1 cellular context compared by ENCODE assay signal in the genomic region with DNA sequence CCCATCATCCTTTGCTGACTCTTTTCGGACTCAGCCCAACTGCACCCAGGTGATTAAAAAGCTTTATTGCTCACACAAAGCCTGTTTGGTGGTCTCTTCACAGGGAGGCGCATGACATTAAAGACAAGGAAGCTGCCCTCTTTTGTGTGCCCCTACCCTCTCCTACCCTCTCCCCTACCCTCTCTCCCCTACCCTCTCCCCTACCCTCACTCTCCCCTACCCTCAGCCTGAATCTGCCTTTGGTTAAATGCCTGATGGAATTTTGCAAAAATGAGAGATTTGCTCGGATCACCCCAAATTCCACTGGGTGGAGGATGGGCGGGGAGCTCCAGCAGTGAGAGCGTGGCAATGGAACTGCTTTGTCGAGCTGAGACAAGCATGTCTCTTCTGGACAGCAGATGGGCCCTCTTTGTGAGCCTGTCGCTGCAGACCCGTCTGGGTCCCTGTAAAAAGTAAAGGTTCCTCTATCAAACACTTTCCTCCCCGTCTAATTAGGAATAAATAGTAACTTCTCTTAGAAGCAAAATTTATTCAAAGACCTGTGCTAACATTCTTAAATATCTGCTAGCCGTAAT.
TF ChIP-seq lines count a peak whose summit lies in the region.

No MANE protein-coding gene starts in this region.

TF ChIP-seq in WTC11, 78 proteins besides CTCF, POLR2A, EP300 and RAD21 (continued from another document):
- TF ChIP-seq, protein P1, sequence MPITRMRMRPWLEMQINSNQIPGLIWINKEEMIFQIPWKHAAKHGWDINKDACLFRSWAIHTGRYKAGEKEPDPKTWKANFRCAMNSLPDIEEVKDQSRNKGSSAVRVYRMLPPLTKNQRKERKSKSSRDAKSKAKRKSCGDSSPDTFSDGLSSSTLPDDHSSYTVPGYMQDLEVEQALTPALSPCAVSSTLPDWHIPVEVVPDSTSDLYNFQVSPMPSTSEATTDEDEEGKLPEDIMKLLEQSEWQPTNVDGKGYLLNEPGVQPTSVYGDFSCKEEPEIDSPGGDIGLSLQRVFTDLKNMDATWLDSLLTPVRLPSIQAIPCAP (CRISPR knock-in tag; IDR thresholded peaks at IDR 0.05) = no peak
- TF ChIP-seq, protein P2, sequence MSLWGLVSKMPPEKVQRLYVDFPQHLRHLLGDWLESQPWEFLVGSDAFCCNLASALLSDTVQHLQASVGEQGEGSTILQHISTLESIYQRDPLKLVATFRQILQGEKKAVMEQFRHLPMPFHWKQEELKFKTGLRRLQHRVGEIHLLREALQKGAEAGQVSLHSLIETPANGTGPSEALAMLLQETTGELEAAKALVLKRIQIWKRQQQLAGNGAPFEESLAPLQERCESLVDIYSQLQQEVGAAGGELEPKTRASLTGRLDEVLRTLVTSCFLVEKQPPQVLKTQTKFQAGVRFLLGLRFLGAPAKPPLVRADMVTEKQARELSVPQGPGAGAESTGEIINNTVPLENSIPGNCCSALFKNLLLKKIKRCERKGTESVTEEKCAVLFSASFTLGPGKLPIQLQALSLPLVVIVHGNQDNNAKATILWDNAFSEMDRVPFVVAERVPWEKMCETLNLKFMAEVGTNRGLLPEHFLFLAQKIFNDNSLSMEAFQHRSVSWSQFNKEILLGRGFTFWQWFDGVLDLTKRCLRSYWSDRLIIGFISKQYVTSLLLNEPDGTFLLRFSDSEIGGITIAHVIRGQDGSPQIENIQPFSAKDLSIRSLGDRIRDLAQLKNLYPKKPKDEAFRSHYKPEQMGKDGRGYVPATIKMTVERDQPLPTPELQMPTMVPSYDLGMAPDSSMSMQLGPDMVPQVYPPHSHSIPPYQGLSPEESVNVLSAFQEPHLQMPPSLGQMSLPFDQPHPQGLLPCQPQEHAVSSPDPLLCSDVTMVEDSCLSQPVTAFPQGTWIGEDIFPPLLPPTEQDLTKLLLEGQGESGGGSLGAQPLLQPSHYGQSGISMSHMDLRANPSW (CRISPR knock-in tag; conservative IDR thresholded peaks at IDR 0.05; ENCODE audit: low read depth) = no peak
- TF ChIP-seq SP1 (CRISPR knock-in tag; conservative IDR thresholded peaks at IDR 0.05) (no peak), ZNF219 (CRISPR knock-in tag; IDR thresholded peaks at IDR 0.05; ENCODE audit: borderline replicate concordance) (no peak), IRF2 (CRISPR knock-in tag; IDR thresholded peaks at IDR 0.05; ENCODE audit: borderline replicate concordance, low read depth) (no peak), NR3C1 (CRISPR knock-in tag; conservative IDR thresholded peaks at IDR 0.05; ENCODE audit: low read depth) (no peak), RELA (CRISPR knock-in tag; IDR thresholded peaks at IDR 0.05; ENCODE audit: borderline replicate concordance) (no peak), JAZF1 (CRISPR knock-in tag; IDR thresholded peaks at IDR 0.05) (no peak), NFATC4 (CRISPR knock-in tag; IDR thresholded peaks at IDR 0.05) (no peak), ZNF396 (CRISPR knock-in tag; IDR thresholded peaks at IDR 0.05; ENCODE audit: borderline replicate concordance) (no peak)
- TF ChIP-seq, protein P3, sequence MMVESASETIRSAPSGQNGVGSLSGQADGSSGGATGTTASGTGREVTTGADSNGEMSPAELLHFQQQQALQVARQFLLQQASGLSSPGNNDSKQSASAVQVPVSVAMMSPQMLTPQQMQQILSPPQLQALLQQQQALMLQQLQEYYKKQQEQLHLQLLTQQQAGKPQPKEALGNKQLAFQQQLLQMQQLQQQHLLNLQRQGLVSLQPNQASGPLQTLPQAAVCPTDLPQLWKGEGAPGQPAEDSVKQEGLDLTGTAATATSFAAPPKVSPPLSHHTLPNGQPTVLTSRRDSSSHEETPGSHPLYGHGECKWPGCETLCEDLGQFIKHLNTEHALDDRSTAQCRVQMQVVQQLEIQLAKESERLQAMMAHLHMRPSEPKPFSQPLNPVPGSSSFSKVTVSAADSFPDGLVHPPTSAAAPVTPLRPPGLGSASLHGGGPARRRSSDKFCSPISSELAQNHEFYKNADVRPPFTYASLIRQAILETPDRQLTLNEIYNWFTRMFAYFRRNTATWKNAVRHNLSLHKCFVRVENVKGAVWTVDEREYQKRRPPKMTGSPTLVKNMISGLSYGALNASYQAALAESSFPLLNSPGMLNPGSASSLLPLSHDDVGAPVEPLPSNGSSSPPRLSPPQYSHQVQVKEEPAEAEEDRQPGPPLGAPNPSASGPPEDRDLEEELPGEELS (CRISPR knock-in tag; IDR thresholded peaks at IDR 0.05) = no peak
- TF ChIP-seq, protein P4, sequence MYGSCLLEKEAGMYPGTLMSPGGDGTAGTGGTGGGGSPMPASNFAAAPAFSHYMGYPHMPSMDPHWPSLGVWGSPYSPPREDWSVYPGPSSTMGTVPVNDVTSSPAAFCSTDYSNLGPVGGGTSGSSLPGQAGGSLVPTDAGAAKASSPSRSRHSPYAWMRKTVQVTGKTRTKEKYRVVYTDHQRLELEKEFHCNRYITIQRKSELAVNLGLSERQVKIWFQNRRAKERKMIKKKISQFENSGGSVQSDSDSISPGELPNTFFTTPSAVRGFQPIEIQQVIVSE (CRISPR knock-in tag; IDR thresholded peaks at IDR 0.05; ENCODE audit: borderline replicate concordance) = no peak
